1 cellular context compared by ENCODE assay signal in genomic region chr13:53068841-53069520, GRCh38.
TF ChIP-seq lines count a peak whose summit lies in the region.

No MANE protein-coding gene starts in this region.

TF ChIP-seq in WTC11, 78 proteins besides CTCF, POLR2A, EP300 and RAD21 (continued from another document):
- TF ChIP-seq ZMAT4 (CRISPR knock-in tag; IDR thresholded peaks at IDR 0.05) = no peak
- no peak for TF ChIP-seq ZNF396 (CRISPR knock-in tag; IDR thresholded peaks at IDR 0.05; ENCODE audit: borderline replicate concordance)
TF ChIP-seq in WTC11: peak in this region for 0.
